ENCODE assay signal across 8 cellular contexts in genomic region chr14:105247715-105248367, GRCh38. TPM values are rescaled to one million over a fixed set of nuclear protein-coding genes. Genes with fewer than 3 reads are reported as not detected.
A peak's percentile ranks its signal among the peaks of the same experiment; 100 is the strongest.
DNase-seq lines count a peak whose midpoint lies in the region; ATAC-seq and TF ChIP-seq lines count a peak whose summit lies in the region.

No MANE protein-coding gene starts in this region.

- no peaks in the 10 kb centered on the region for H3K4me1 ChIP-seq in H9 (ENCODE audit: insufficient read depth, low read length)
- H3K4me1 ChIP-seq in thoracic aorta (ENCODE audit: control insufficient read depth in 1 of 2, low read depth in 2 of 2) = peaks cover 11 to 24% of the 10 kb centered on the region in 2 donors

- H3K27ac Mint-ChIP-seq in H9 = no peak overlapping the region

- H2BK20ac ChIP-seq in H9 (ENCODE audit: low read depth, low read length, poor library complexity, severe bottlenecking) = no peak overlapping the region

- ATAC-seq in left lobe of liver (peak; percentile 28), thoracic aorta (ENCODE audit: insufficient number of reproducible peaks, low FRiP score, low read depth) (no peak), GM18517 (IDR thresholded peaks at IDR 0.05; ENCODE audit: unreplicated experiment) (no peak)

- no peak overlapping the region for H2BK15ac ChIP-seq in H9 (ENCODE audit: low read depth, low read length)

- H3K79me2 ChIP-seq in H9 (ENCODE audit: insufficient read depth, low read length) = no peaks in the 10 kb centered on the region

- H2BK12ac ChIP-seq in H9 (ENCODE audit: insufficient read length, low read depth, low read length) = no peak overlapping the region

- no peak overlapping the region for H3K9ac ChIP-seq in H9 (ENCODE audit: extremely low read depth, insufficient read length, low read length)

- no peaks in the 10 kb centered on the region for H3K9me3 ChIP-seq in H9 (ENCODE audit: control insufficient read depth, low read depth, low read length)
- H3K9me3 ChIP-seq in thoracic aorta = no peaks in the 10 kb centered on the region

- no peak overlapping the region for H2AFZ ChIP-seq in H9 (ENCODE audit: low read length)

- H3K27me3 ChIP-seq in H9 (ENCODE audit: insufficient read depth, low read length) (no peaks in the 10 kb centered on the region), thoracic aorta (replicated peaks; ENCODE audit: insufficient read depth) (no peaks in the 10 kb centered on the region)

- H3K27me3 Mint-ChIP-seq in H9 (ENCODE audit: low read depth) = peaks cover 6% of the 10 kb centered on the region

- no peak overlapping the region for H3K56ac ChIP-seq in H9 (ENCODE audit: insufficient read length, low read depth, low read length)

- H2BK5ac ChIP-seq in H9 (ENCODE audit: insufficient read length, low read length) = no peak overlapping the region

- peaks cover 5% of the 10 kb centered on the region for H3K23me2 ChIP-seq in H9 (ENCODE audit: insufficient read length, low read depth, low read length, poor library complexity, severe bottlenecking)

- H3K4ac ChIP-seq in H9 (ENCODE audit: low read depth, low read length) = no peak overlapping the region

- no peak overlapping the region for H4K5ac ChIP-seq in H9 (ENCODE audit: insufficient read length, low read depth, low read length)

- H3T11ph ChIP-seq in H9 (ENCODE audit: low read length) = no peak overlapping the region

- WGBS in H9 (ENCODE audit: extremely low coverage, insufficient read length, low lambda C conversion rate) = no CpG with 5 or more reads among the region's 42 CpGs

- no peak for DNase-seq in H9
- no peak for DNase-seq in left lobe of liver (ENCODE audit: low spot score)
- DNase-seq in thoracic aorta (ENCODE audit: low spot score) = no peak
- DNase-seq in NCI-H187 treated with DMSO at 0.1 percent for 48 hours (lab: John Stamatoyannopoulos, UW) = no peak
- no peak for DNase-seq in HuH-7.5 (ENCODE audit: low spot score)

- H3K9me3 Mint-ChIP-seq in H9 = no peaks in the 10 kb centered on the region

- H3K27ac ChIP-seq in 22Rv1 = peak overlapping the region; percentile 87
- H3K27ac ChIP-seq in H9 (ENCODE audit: insufficient read length, low read depth, low read length) = no peak overlapping the region
- H3K27ac ChIP-seq in angular gyrus (ENCODE audit: low read depth, low read length) = peak overlapping the region; percentile 82
- H3K27ac ChIP-seq in thoracic aorta = peak overlapping the region; percentile 60 to 77

- peaks cover 5% of the 10 kb centered on the region for H3K36me3 ChIP-seq in thoracic aorta

- H2AK5ac ChIP-seq in H9 (ENCODE audit: insufficient read length, low read length) = no peak overlapping the region

- H3K18ac ChIP-seq in H9 (ENCODE audit: insufficient read length, low read depth, low read length) = no peak overlapping the region

- H4K8ac ChIP-seq in H9 (replicated peaks; ENCODE audit: insufficient read length, low read depth, low read length) = no peak overlapping the region

- no peak overlapping the region for H3K14ac ChIP-seq in H9 (ENCODE audit: insufficient read depth, low read length)

- no peaks in the 10 kb centered on the region for H4K20me1 ChIP-seq in H9 (ENCODE audit: control insufficient read depth, insufficient read depth, insufficient read length)

- peak overlapping the region; percentile 74 for H3K4me3 ChIP-seq in thoracic aorta

- no peak overlapping the region for H3K23ac ChIP-seq in H9 (ENCODE audit: insufficient read length, low read depth, low read length)

- peaks cover 4 to 42% (median 18%) of the 10 kb centered on the region in 3 experiments; a peak in 6 of 7 replicates for H3K36me3 Mint-ChIP-seq in H9 (ENCODE audit: insufficient read depth in 1 of 3, low read depth in 3 of 3)

- H3K4me3 Mint-ChIP-seq in H9 = peak overlapping the region; percentile 68 to 84

- TF ChIP-seq CTCF in 22Rv1 (IDR thresholded peaks at IDR 0.05) = no peak
- TF ChIP-seq CTCF in H9 (conservative IDR thresholded peaks at IDR 0.05) = no peak
- no peak for TF ChIP-seq CTCF in thoracic aorta (IDR thresholded peaks at IDR 0.05)

- H2BK120ac ChIP-seq in H9 (ENCODE audit: low read depth, low read length, poor library complexity, severe bottlenecking) = no peak overlapping the region

- H4K91ac ChIP-seq in H9 (ENCODE audit: insufficient read length, low read depth, low read length) = no peak overlapping the region

- no peaks in the 10 kb centered on the region for H3K79me1 ChIP-seq in H9 (ENCODE audit: insufficient read depth, low read depth, low read length, poor library complexity, severe bottlenecking)

- H3K4me2 ChIP-seq in H9 (ENCODE audit: insufficient read depth, insufficient read length, low read length) = peak overlapping the region; percentile 50

- peaks cover 3 to 6% of the 10 kb centered on the region in 2 experiments; a peak in 3 of 4 replicates for H3K4me1 Mint-ChIP-seq in H9

RNA-seq across cellular contexts. Expression of gene BTBD6, which starts 0.5 kb away (rescaled TPM):
- total RNA-seq in H9 (2021) = 22.9 and 23.3 TPM in 2 replicates
- total RNA-seq in left lobe of liver = 20.3 TPM
- 10 to 100 TPM; 45.9 to 73.5 TPM for total RNA-seq in thoracic aorta

RNA-seq across cellular contexts. Expression of gene BRF1, which starts 53.0 kb away (rescaled TPM):
- 27.0 and 28.3 TPM in 2 replicates for total RNA-seq in H9 (2021)
- 20.5 TPM for total RNA-seq in left lobe of liver
- 10 to 100 TPM; 49.4 to 80.5 TPM for total RNA-seq in thoracic aorta
